Comparison of ENCODE assay signal across 8 cellular contexts in genomic region chr17:52383493-52384100, GRCh38.
DNase-seq lines count a peak whose midpoint lies in the region; ATAC-seq and TF ChIP-seq lines count a peak whose summit lies in the region.

No MANE protein-coding gene starts in this region.

- no peak overlapping the region for H3K27ac Mint-ChIP-seq in endodermal cell
- no peak overlapping the region for H3K27ac Mint-ChIP-seq in nephron

- H3K36me3 ChIP-seq in Panc1 (ENCODE audit: control insufficient read depth, insufficient read depth, low read length), result no peaks in the 10 kb centered on the region
- no peaks in the 10 kb centered on the region for H3K36me3 ChIP-seq in endodermal cell (ENCODE audit: control insufficient read depth, insufficient read depth, low read length)
- H3K36me3 ChIP-seq in suprapubic skin, result no peaks in the 10 kb centered on the region

- no peaks in the 10 kb centered on the region for H3K9me3 ChIP-seq in Panc1 (ENCODE audit: control insufficient read depth, insufficient read depth, low read depth, low read length)
- no peaks in the 10 kb centered on the region for H3K9me3 ChIP-seq in endodermal cell (ENCODE audit: control insufficient read depth, low read length)
- no peaks in the 10 kb centered on the region for H3K9me3 ChIP-seq in suprapubic skin

- H3K9me3 Mint-ChIP-seq in endodermal cell, result no peaks in the 10 kb centered on the region
- no peaks in the 10 kb centered on the region for H3K9me3 Mint-ChIP-seq in nephron

- peak; percentile 91 for ATAC-seq in Panc1

- 63 to 67% methylated on average over 3 to 4 of the region's 4 CpGs for WGBS in endodermal cell (ENCODE audit: insufficient coverage in 1 of 2, insufficient read length in 1 of 2), 2 experiments
- WGBS in suprapubic skin, result 67% methylated on average over 4 of the region's 4 CpGs

- H3K27me3 Mint-ChIP-seq in endodermal cell (ENCODE audit: insufficient read depth), result no peaks in the 10 kb centered on the region
- H3K27me3 Mint-ChIP-seq in nephron (ENCODE audit: low read depth), result no peaks in the 10 kb centered on the region

- in situ Hi-C loops in Panc1 (cut with HindIII; ENCODE audit: low pct_unique_long_range_greater_than_20kb, low sequenced_read_pairs), result no loop called here

- H3K4me3 Mint-ChIP-seq in endodermal cell (no peak overlapping the region), nephron (no peak overlapping the region)

- TF ChIP-seq CTCF in Panc1 (IDR thresholded peaks at IDR 0.05), result peak; percentile 78
- peak; percentile 95 for TF ChIP-seq CTCF in endodermal cell (conservative IDR thresholded peaks at IDR 0.05)
- TF ChIP-seq CTCF in nephron (IDR thresholded peaks at IDR 0.05; ENCODE audit: unreplicated experiment in 3 of 3), result peak; percentile 64 to 80 (median 69)
- TF ChIP-seq CTCF in suprapubic skin (IDR thresholded peaks at IDR 0.05), result peak in 1 of 2 donors; percentile 60

- H3K4me1 Mint-ChIP-seq in endodermal cell, result peaks cover 7% of the 10 kb centered on the region
- H3K4me1 Mint-ChIP-seq in nephron, result no peaks in the 10 kb centered on the region

- intact Hi-C loops in Panc1 (cut with micrococcal nuclease; ENCODE audit: unreplicated experiment), result no loop called here

- CTCF ChIA-PET in Panc1 (lab: Charles Lee), result no interaction called here

- H3K4me1 ChIP-seq in Panc1 (ENCODE audit: control insufficient read depth, insufficient read depth, low read length), result no peaks in the 10 kb centered on the region
- no peaks in the 10 kb centered on the region for H3K4me1 ChIP-seq in endodermal cell (ENCODE audit: control insufficient read depth, insufficient read depth, low read length)
- H3K4me1 ChIP-seq in suprapubic skin, result no peaks in the 10 kb centered on the region

- no peak overlapping the region for H3K9ac ChIP-seq in endodermal cell (ENCODE audit: extremely low read depth, low read length, poor library complexity, severe bottlenecking)

- DNase-seq in stimulated activated CD4-positive, alpha-beta T cell treated with anti-CD3 and anti-CD28 coated beads, Interleukin-1b, Interleukin-23, amount 100 ng/mL, for 48 hours, result peak; percentile 13
- DNase-seq in stimulated activated CD4-positive, alpha-beta T cell treated with anti-CD3 and anti-CD28 coated beads, Interleukin-12 subunit alpha, Interleukin-12 subunit beta, amount 100 ng/mL, for 4 hours, result no peak
- DNase-seq in HuH-7 (ENCODE audit: low spot score) (peak; percentile 42), Panc1 (ENCODE audit: low read depth, low spot score) (peak; percentile 25), endodermal cell (peak; percentile 96), suprapubic skin (ENCODE audit: low spot score in 2 of 2) (no peak)
- DNase-seq in effector CD4-positive, alpha-beta T cell, result no peak

- no peaks in the 10 kb centered on the region for H3K36me3 Mint-ChIP-seq in endodermal cell (ENCODE audit: low read depth)
- no peaks in the 10 kb centered on the region for H3K36me3 Mint-ChIP-seq in nephron (ENCODE audit: low read depth)

- H3K27ac ChIP-seq in Panc1 (ENCODE audit: low read length), result no peak overlapping the region
- H3K27ac ChIP-seq in endodermal cell (ENCODE audit: low read depth, low read length), result no peak overlapping the region
- no peak overlapping the region for H3K27ac ChIP-seq in suprapubic skin

- H3K27me3 ChIP-seq in Panc1 (ENCODE audit: control insufficient read depth, insufficient read depth, low read length), result no peaks in the 10 kb centered on the region
- no peaks in the 10 kb centered on the region for H3K27me3 ChIP-seq in endodermal cell (ENCODE audit: control insufficient read depth, insufficient read depth, low read length, poor library complexity, severe bottlenecking)
- no peaks in the 10 kb centered on the region for H3K27me3 ChIP-seq in suprapubic skin

- POLR2A ChIA-PET in Panc1 (lab: Charles Lee), result no interaction called here

- H3K4me3 ChIP-seq in Panc1 (ENCODE audit: low read depth in 2 of 2, low read length in 2 of 2), result no peak overlapping the region
- H3K4me3 ChIP-seq in endodermal cell (ENCODE audit: low read length), result no peak overlapping the region
- no peak overlapping the region for H3K4me3 ChIP-seq in suprapubic skin

- BruUV-seq in Panc1 (replicated peaks; lab: Mats Ljungman, UMichigan), result no TSS peak

- no peak for TF ChIP-seq POLR2A in suprapubic skin (IDR thresholded peaks at IDR 0.05)

- no peak for TF ChIP-seq EP300 in suprapubic skin (IDR thresholded peaks at IDR 0.05)

Comparison
In these comparisons a context has a peak if more than half of its experiments do, and no peak if none do; other contexts are left out.
1. DNase-seq: peak in stimulated activated CD4-positive, alpha-beta T cell treated with anti-CD3 and anti-CD28 coated beads, Interleukin-1b, Interleukin-23, amount 100 ng/mL, for 48 hours (single experiment), HuH-7 (single experiment), Panc1 (single experiment) and endodermal cell (single experiment); none in stimulated activated CD4-positive, alpha-beta T cell treated with anti-CD3 and anti-CD28 coated beads, Interleukin-12 subunit alpha, Interleukin-12 subunit beta, amount 100 ng/mL, for 4 hours (single experiment), suprapubic skin (0 of 2) and effector CD4-positive, alpha-beta T cell (single experiment).